Comparison of ENCODE assay signal across 1 cellular context in the genomic region with DNA sequence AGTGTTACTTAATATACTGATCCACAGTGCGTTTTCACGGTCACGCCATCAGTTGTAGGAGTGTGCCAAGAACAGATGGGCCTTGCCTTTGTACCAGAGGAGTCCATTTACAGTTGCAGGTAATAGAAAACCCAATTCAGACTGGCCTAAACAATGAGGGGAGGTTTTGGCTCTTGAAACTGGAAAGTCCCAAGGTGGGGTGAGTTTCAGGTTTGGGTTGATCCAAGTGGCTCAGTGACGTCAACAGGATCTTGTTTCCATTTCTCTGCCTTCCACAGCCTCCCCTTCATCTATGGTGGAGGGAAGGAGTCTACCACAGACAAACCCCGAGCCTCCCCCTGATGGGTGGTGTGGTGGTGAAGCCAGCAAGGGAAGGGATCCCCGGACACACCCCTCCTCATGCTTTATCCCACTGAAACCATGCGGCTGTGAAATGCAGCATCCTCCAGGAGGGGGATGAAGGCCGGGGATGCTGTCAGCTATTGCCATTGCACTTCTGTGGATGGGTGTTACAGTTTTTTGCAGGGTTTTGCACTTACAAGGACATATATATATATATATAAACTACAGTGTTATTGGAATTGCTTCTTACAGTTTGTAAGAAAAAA.
TF ChIP-seq lines count a peak whose summit lies in the region.

No MANE protein-coding gene starts in this region.

TF ChIP-seq in GM12878, 131 proteins besides CTCF, POLR2A, EP300 and RAD21 (continued from another document):
- TF ChIP-seq, protein P1, sequence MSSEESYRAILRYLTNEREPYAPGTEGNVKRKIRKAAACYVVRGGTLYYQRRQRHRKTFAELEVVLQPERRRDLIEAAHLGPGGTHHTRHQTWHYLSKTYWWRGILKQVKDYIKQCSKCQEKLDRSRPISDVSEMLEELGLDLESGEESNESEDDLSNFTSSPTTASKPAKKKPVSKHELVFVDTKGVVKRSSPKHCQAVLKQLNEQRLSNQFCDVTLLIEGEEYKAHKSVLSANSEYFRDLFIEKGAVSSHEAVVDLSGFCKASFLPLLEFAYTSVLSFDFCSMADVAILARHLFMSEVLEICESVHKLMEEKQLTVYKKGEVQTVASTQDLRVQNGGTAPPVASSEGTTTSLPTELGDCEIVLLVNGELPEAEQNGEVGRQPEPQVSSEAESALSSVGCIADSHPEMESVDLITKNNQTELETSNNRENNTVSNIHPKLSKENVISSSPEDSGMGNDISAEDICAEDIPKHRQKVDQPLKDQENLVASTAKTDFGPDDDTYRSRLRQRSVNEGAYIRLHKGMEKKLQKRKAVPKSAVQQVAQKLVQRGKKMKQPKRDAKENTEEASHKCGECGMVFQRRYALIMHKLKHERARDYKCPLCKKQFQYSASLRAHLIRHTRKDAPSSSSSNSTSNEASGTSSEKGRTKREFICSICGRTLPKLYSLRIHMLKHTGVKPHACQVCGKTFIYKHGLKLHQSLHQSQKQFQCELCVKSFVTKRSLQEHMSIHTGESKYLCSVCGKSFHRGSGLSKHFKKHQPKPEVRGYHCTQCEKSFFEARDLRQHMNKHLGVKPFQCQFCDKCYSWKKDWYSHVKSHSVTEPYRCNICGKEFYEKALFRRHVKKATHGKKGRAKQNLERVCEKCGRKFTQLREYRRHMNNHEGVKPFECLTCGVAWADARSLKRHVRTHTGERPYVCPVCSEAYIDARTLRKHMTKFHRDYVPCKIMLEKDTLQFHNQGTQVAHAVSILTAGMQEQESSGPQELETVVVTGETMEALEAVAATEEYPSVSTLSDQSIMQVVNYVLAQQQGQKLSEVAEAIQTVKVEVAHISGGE (CRISPR knock-in tag; IDR thresholded peaks at IDR 0.05), result no peak
- TF ChIP-seq PAX5 (IDR thresholded peaks at IDR 0.05; ENCODE audit: borderline replicate concordance, low read depth, low read length), result no peak
- no peak for TF ChIP-seq MTA3 (IDR thresholded peaks at IDR 0.05; ENCODE audit: borderline replicate concordance, low read length)
- TF ChIP-seq YBX1 (IDR thresholded peaks at IDR 0.05), result no peak
- TF ChIP-seq JUND (IDR thresholded peaks at IDR 0.05; ENCODE audit: low read depth, low read length), result no peak
- TF ChIP-seq IRF5 (IDR thresholded peaks at IDR 0.05; ENCODE audit: borderline replicate concordance), result no peak
- TF ChIP-seq SIN3A (IDR thresholded peaks at IDR 0.05; ENCODE audit: low read depth, low read length), result no peak
- TF ChIP-seq SP1 (IDR thresholded peaks at IDR 0.05; ENCODE audit: low read depth, low read length), result no peak
- no peak for TF ChIP-seq PKNOX1 (IDR thresholded peaks at IDR 0.05)
- 0 out of 2 replicates have a peak, but pooled peaks have one; percentile 5 for TF ChIP-seq RUNX3 (IDR thresholded peaks at IDR 0.05; ENCODE audit: low read length)
- no peak for TF ChIP-seq ZNF207 (IDR thresholded peaks at IDR 0.05; ENCODE audit: borderline replicate concordance)
- 0 out of 2 replicates have a peak, but pooled peaks have one; percentile 17 for TF ChIP-seq EED (IDR thresholded peaks at IDR 0.05; ENCODE audit: low read depth)
- no peak for TF ChIP-seq BACH1 (IDR thresholded peaks at IDR 0.05; ENCODE audit: borderline replicate concordance)
- TF ChIP-seq POLR2AphosphoS2 (IDR thresholded peaks at IDR 0.05; ENCODE audit: low read depth, low read length), result 0 out of 2 replicates have a peak, but pooled peaks have one; percentile 58
- TF ChIP-seq E2F8 (IDR thresholded peaks at IDR 0.05; ENCODE audit: low read depth, partially characterized antibody), result no peak
- no peak for TF ChIP-seq FOXK2 (IDR thresholded peaks at IDR 0.05)
- TF ChIP-seq POLR2AphosphoS5 (IDR thresholded peaks at IDR 0.05; ENCODE audit: low read length), result peak; percentile 61; the same call in 1 of the 2 replicates
- no peak for TF ChIP-seq ZNF384 (IDR thresholded peaks at IDR 0.05; ENCODE audit: borderline replicate concordance, low read depth, low read length)
- TF ChIP-seq NFXL1 (IDR thresholded peaks at IDR 0.05; ENCODE audit: borderline replicate concordance), result no peak
- no peak for TF ChIP-seq PBX3 (IDR thresholded peaks at IDR 0.05; ENCODE audit: insufficient replicate concordance, low read depth, low read length)
- TF ChIP-seq NRF1 (conservative IDR thresholded peaks at IDR 0.05; ENCODE audit: low read depth, low read length), result no peak
